Comparison of ENCODE assay signal across 10 cellular contexts in the genomic region with DNA sequence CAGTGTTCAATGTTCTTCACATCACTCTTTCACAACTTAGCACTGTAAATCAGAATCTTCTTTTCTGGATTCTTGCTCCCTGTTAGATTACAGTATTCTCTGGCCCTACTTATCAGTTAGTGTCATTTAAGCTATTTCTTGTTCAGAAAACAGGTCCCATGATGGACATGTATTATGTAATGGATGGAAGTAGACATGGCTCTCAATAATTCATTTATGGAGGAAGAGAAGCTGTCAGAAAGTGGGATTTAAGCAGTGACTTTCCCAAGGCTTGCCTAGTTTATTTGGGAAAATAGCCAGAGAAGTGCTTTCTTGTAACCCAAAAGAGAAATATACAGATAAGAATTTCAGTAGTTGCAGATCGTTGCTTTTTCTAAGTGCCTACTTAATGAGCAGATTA. TPM values are rescaled to one million over a fixed set of nuclear protein-coding genes. Genes with fewer than 3 reads are reported as not detected.
DNase-seq lines count a peak whose midpoint lies in the region; ATAC-seq and TF ChIP-seq lines count a peak whose summit lies in the region.
"Had no signal": no experiment of that assay in that cellular context is flagged by ENCODE, and none has a peak within 500 bp of the region (broad histone marks: within the 10 kb centered on the region; RNA-seq: fewer than 3 reads in every experiment).

No MANE protein-coding gene starts in this region.

- H3K27me3 Mint-ChIP-seq in CD4-positive, alpha-beta memory T cell: no peaks in the 10 kb centered on the region
- H3K27me3 Mint-ChIP-seq in naive thymus-derived CD8-positive, alpha-beta T cell: no peaks in the 10 kb centered on the region

- H3K36me3 ChIP-seq in CD4-positive, alpha-beta memory T cell (ENCODE audit: insufficient read depth, low read length): no peaks in the 10 kb centered on the region
- H3K36me3 ChIP-seq in KMS-11 (ENCODE audit: insufficient read depth): no peaks in the 10 kb centered on the region
- H3K36me3 ChIP-seq: neutrophil had no signal

- peak overlapping the region; percentile 59 to 99 (median 98) for H3K4me3 Mint-ChIP-seq in CD4-positive, alpha-beta memory T cell
- H3K4me3 Mint-ChIP-seq in naive thymus-derived CD8-positive, alpha-beta T cell: peak overlapping the region; percentile 27 to 98 (median 96)

- TF ChIP-seq CTCF in KMS-11 (conservative IDR thresholded peaks at IDR 0.05; ENCODE audit: low read depth, low read length): no peak

- peak overlapping the region; percentile 58; the same call in 1 of the 2 replicates for H3K9ac ChIP-seq in KMS-11

- peak overlapping the region; percentile 93 for H3K4me2 ChIP-seq in KMS-11

- no peaks in the 10 kb centered on the region for H3K9me3 ChIP-seq in CD4-positive, alpha-beta memory T cell (ENCODE audit: control insufficient read depth in 1 of 2, low read length in 2 of 2)
- H3K9me3 ChIP-seq: neutrophil had no signal

- peaks cover 31% of the 10 kb centered on the region for H3K4me1 ChIP-seq in CD4-positive, alpha-beta memory T cell (ENCODE audit: insufficient read depth, low read length)
- H3K4me1 ChIP-seq in KMS-11 (ENCODE audit: low read depth, poor library complexity, severe bottlenecking): peaks cover 60% of the 10 kb centered on the region

- H3K4me3 ChIP-seq in CD4-positive, alpha-beta memory T cell (ENCODE audit: low read length in 2 of 2): no peak overlapping the region
- no peak overlapping the region for H3K4me3 ChIP-seq in KMS-11 (IDR thresholded peaks at IDR 0.05; ENCODE audit: insufficient read depth, low read depth, low read length)

- DNase-seq in CD4-positive, alpha-beta memory T cell: no peak
- peak; percentile 41 for DNase-seq in cerebellar cortex (ENCODE audit: low spot score)
- DNase-seq in naive thymus-derived CD8-positive, alpha-beta T cell: no peak
- DNase-seq in dermis blood vessel endothelial cell: no peak
- no peak for DNase-seq in islet precursor cell
- no peak for DNase-seq in NCI-H774 (lab: John Stamatoyannopoulos, UW)
- DNase-seq: activated CD4-positive, alpha-beta T cell treated with anti-CD3 and anti-CD28 coated beads, Interleukin-2, amount 50 U/mL, for 48 hours had no signal

- ATAC-seq in naive thymus-derived CD8-positive, alpha-beta T cell: no peak
- ATAC-seq in GM21723 (IDR thresholded peaks at IDR 0.05; ENCODE audit: unreplicated experiment): no peak

- peak overlapping the region in 5 of 7 donors; percentile 17 to 99 (median 97) for H3K27ac Mint-ChIP-seq in CD4-positive, alpha-beta memory T cell
- peak overlapping the region in 7 of 10 donors; percentile 1 to 99 (median 95) for H3K27ac Mint-ChIP-seq in naive thymus-derived CD8-positive, alpha-beta T cell

- peaks cover 0 to 4% of the 10 kb centered on the region in 2 donors for H3K36me3 Mint-ChIP-seq in CD4-positive, alpha-beta memory T cell
- H3K36me3 Mint-ChIP-seq in naive thymus-derived CD8-positive, alpha-beta T cell: peaks cover 0 to 1% (median 0%) of the 10 kb centered on the region in 3 donors

- POLR2A ChIA-PET in CD4-positive, alpha-beta memory T cell (lab: Charles Lee; ENCODE audit: partially characterized antibody): interaction anchor here (3.0 to 3.1 kb wide), 2 partner anchors 44 to 601 kb away, joined by 15 to 32 read pairs; a partner anchor contains a TSS
- POLR2A ChIA-PET in naive thymus-derived CD8-positive, alpha-beta T cell (lab: Charles Lee): interaction anchor here (3.0 kb wide), 1 partner anchor 43 kb away, joined by 27 read pairs; a partner anchor contains a TSS

- H3K9me3 Mint-ChIP-seq in CD4-positive, alpha-beta memory T cell: peaks cover 0 to 2% (median 0%) of the 10 kb centered on the region in 8 donors
- no peaks in the 10 kb centered on the region for H3K9me3 Mint-ChIP-seq in naive thymus-derived CD8-positive, alpha-beta T cell

- CTCF ChIA-PET in CD4-positive, alpha-beta memory T cell (lab: Charles Lee; ENCODE audit: partially characterized antibody): interaction anchor here (0.6 to 2.6 kb wide), 2 partner anchors 9 to 100 kb away, joined by 3 to 11 read pairs; no protein-coding TSS in a partner anchor

- intact Hi-C loops in CD4-positive, alpha-beta memory T cell (cut with micrococcal nuclease): loop anchor here (5.0 kb wide), 1 partner anchor 600 kb away; a partner anchor contains a TSS

- no peaks in the 10 kb centered on the region for H3K27me3 ChIP-seq in CD4-positive, alpha-beta memory T cell (ENCODE audit: insufficient read depth, low read length)
- H3K27me3 ChIP-seq in KMS-11 (ENCODE audit: insufficient read depth, low read depth): no peaks in the 10 kb centered on the region
- H3K27me3 ChIP-seq: neutrophil had no signal

- peaks cover 31 to 54% (median 46%) of the 10 kb centered on the region in 4 donors for H3K4me1 Mint-ChIP-seq in CD4-positive, alpha-beta memory T cell
- peaks cover 37 to 61% (median 60%) of the 10 kb centered on the region in 4 donors for H3K4me1 Mint-ChIP-seq in naive thymus-derived CD8-positive, alpha-beta T cell

- no peaks in the 10 kb centered on the region for H4K20me1 ChIP-seq in KMS-11 (ENCODE audit: insufficient read depth)

- no peak overlapping the region for H2AFZ ChIP-seq in KMS-11 (ENCODE audit: low read depth)

- no peak overlapping the region for H3K27ac ChIP-seq in CD4-positive, alpha-beta memory T cell (ENCODE audit: low read depth, low read length)
- H3K27ac ChIP-seq in KMS-11: no peak overlapping the region; the same call in 1 of the 2 replicates
- H3K27ac ChIP-seq: neutrophil had no signal

- H3K79me2 ChIP-seq in KMS-11 (ENCODE audit: insufficient read depth, low read depth): peaks cover 61% of the 10 kb centered on the region

RNA-seq across cellular contexts. Expression of a gene that starts 1.6 kb away (rescaled TPM):
- total RNA-seq in CD4-positive, alpha-beta memory T cell: 10 to 100 TPM; 34.3 to 41.7 TPM
- 10 to 100 TPM in 1 of 2 donors, 1 to 10 TPM in 1; 4.0 to 23.2 TPM for polyA plus RNA-seq in CD4-positive, alpha-beta memory T cell
- total RNA-seq in naive thymus-derived CD8-positive, alpha-beta T cell: 10 to 100 TPM; 44.1 to 51.9 TPM
- 10 to 100 TPM; 14.0 to 22.5 (median 14.3) TPM for polyA plus RNA-seq in naive thymus-derived CD8-positive, alpha-beta T cell
- 47.1 and 51.5 TPM in 2 replicates for total RNA-seq in dermis blood vessel endothelial cell

RNA-seq across cellular contexts. Expression of a gene that starts 43.2 kb away (rescaled TPM):
- total RNA-seq in CD4-positive, alpha-beta memory T cell: 10 to 100 TPM; 30.7 to 31.5 TPM
- 1 to 10 TPM in 1 of 2 donors, under 1 TPM in 1; 0.26 to 5.0 TPM for polyA plus RNA-seq in CD4-positive, alpha-beta memory T cell
- total RNA-seq in naive thymus-derived CD8-positive, alpha-beta T cell: 10 to 100 TPM; 28.9 to 30.0 TPM
- 1 to 10 TPM; 2.1 to 4.9 (median 3.4) TPM for polyA plus RNA-seq in naive thymus-derived CD8-positive, alpha-beta T cell
- 14.6 and 18.0 TPM in 2 replicates for total RNA-seq in dermis blood vessel endothelial cell
